Comparison of ENCODE assay signal across 1 cellular context in genomic region chr22:28829358-28830181, GRCh38.
TF ChIP-seq lines count a peak whose summit lies in the region.

No MANE protein-coding gene starts in this region.

TF ChIP-seq in endothelial cell of umbilical vein, 7 proteins besides CTCF, POLR2A, EP300 and RAD21:
- no peak for TF ChIP-seq EZH2 (IDR thresholded peaks at IDR 0.05; ENCODE audit: borderline replicate concordance, low read depth, low read length, severe bottlenecking)
- no peak for TF ChIP-seq GATA2 (IDR thresholded peaks at IDR 0.05; ENCODE audit: insufficient read depth, insufficient read length, low read depth, low read length)
- no peak for TF ChIP-seq POLR2AphosphoS5 (IDR thresholded peaks at IDR 0.05; ENCODE audit: insufficient read depth, low read depth, low read length)
- TF ChIP-seq, protein P1, sequence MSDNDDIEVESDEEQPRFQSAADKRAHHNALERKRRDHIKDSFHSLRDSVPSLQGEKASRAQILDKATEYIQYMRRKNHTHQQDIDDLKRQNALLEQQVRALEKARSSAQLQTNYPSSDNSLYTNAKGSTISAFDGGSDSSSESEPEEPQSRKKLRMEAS (IDR thresholded peaks at IDR 0.05; ENCODE audit: insufficient read depth, insufficient read length): no peak
- no peak for TF ChIP-seq FOS (IDR thresholded peaks at IDR 0.05; ENCODE audit: borderline replicate concordance, insufficient read depth, low read length)
- TF ChIP-seq MYC (IDR thresholded peaks at IDR 0.05; ENCODE audit: low read depth, low read length): no peak
- no peak for TF ChIP-seq JUN (IDR thresholded peaks at IDR 0.05; ENCODE audit: borderline replicate concordance, insufficient read depth, insufficient read length, low read depth)
TF ChIP-seq in endothelial cell of umbilical vein: peak in this region for 0.
